ENCODE assay signal across 9 cellular contexts in the genomic region with DNA sequence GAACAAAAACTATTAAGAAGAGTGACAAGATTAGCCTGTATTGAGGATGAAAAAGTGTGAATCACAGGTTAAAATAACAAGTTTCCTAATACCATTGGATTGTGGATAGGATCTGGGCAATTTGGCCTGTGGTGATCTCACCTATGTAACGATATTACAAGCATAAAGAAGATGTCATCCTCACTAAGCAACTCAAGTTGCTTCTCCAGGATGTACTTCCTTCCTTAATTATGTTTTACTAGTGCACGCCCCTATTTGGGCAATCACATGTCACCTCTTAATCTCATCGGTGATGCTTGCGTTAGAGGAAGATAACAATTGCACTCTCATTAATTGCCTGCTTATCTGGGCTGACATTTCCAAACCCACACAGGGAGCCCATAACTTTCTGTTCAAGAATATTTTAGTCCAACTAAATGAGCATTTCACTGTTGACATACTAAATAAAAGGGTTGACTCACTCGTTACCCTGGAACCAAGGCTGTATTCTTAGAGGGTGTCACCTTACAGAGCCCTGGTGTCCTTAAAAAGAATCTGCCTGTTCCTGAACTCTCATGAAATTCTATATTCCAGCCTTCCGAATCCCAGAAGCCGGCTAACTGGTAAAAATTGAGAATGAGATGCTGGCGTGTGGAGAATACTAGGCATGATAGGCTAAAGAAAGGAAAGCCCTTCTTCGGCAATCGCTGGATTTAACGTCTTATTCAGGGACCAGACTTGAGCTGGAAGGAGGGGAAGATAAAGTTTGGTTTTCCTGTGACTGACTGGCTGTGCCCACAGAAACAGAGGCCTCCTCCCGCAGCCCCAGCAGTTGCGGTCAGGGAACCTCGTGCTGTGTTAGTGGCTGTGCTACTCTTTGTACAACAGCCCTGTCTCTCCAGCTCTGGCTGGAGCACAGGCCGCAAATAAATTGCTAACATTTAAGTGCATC.
A peak's percentile ranks its signal among the peaks of the same experiment; 100 is the strongest.
DNase-seq lines count a peak whose midpoint lies in the region; ATAC-seq, FAIRE-seq and TF ChIP-seq lines count a peak whose summit lies in the region.
"Had no signal": no experiment of that assay in that cellular context is flagged by ENCODE, and none has a peak within 500 bp of the region (broad histone marks: within the 10 kb centered on the region; RNA-seq: fewer than 3 reads in every experiment).

No MANE protein-coding gene starts in this region.

- TF ChIP-seq CTCF in chondrocyte (IDR thresholded peaks at IDR 0.05) (peak; percentile 7), pancreas (IDR thresholded peaks at IDR 0.05) (no peak), coronary artery (IDR thresholded peaks at IDR 0.05) (no peak)

- DNase-seq in EH (ENCODE audit: low read depth): peak; percentile 91
- peak; percentile 27 for DNase-seq in NCI-H226
- no peak for DNase-seq in chondrocyte (ENCODE audit: low spot score)
- no peak for DNase-seq in pancreas
- DNase-seq in coronary artery (ENCODE audit: low spot score): no peak
- no peak for DNase-seq in stimulated activated CD8-positive, alpha-beta memory T cell treated with anti-CD3 and anti-CD28 coated beads, Interleukin-4, amount 100 ng/mL, for 48 hours
- DNase-seq in NCI-H2196 (lab: John Stamatoyannopoulos, UW; ENCODE audit: unreplicated experiment): no peak
- DNase-seq: NCI-H2081 treated with DMSO at 0.1 percent for 48 hours had no signal

- no peaks in the 10 kb centered on the region for H3K36me3 ChIP-seq in pancreas

- WGBS in pancreas, 2 donors: 61 to 62% methylated on average over 15 of the region's 15 CpGs

- H3K9me3 Mint-ChIP-seq in chondrocyte (ENCODE audit: low read depth): no peaks in the 10 kb centered on the region

- H3K27me3 Mint-ChIP-seq in chondrocyte (ENCODE audit: low read depth): no peaks in the 10 kb centered on the region

- no peaks in the 10 kb centered on the region for H3K36me3 Mint-ChIP-seq in chondrocyte (ENCODE audit: low read depth)

- no peaks in the 10 kb centered on the region for H3K27me3 ChIP-seq in pancreas

- peaks cover 0 to 3% (median 0%) of the 10 kb centered on the region in 3 donors for H3K4me1 ChIP-seq in pancreas

- ATAC-seq in pancreas (peak in 3 of 4 donors; percentile 32 to 55 (median 40)), GM18873 (IDR thresholded peaks at IDR 0.05; ENCODE audit: low FRiP score, unreplicated experiment) (no peak)

- no peak for FAIRE-seq in pancreas (lab: Jason Lieb, UNC)

- peak overlapping the region; percentile 44 for H3K4me3 Mint-ChIP-seq in chondrocyte (ENCODE audit: unreplicated experiment)

- H3K27ac ChIP-seq in pancreas: no peak overlapping the region
- H3K27ac ChIP-seq in coronary artery: no peak overlapping the region

- H3K27ac Mint-ChIP-seq in chondrocyte (ENCODE audit: unreplicated experiment): peak overlapping the region; percentile 91

- intact Hi-C loops in pancreas (cut with DNase I): no loop called here

- H3K4me1 Mint-ChIP-seq in chondrocyte (ENCODE audit: low read depth): peaks cover 36% of the 10 kb centered on the region

- H3K4me3 ChIP-seq in pancreas (no peak overlapping the region), coronary artery (no peak overlapping the region)

- H3K9me3 ChIP-seq in pancreas: no peaks in the 10 kb centered on the region

Comparison
In these comparisons a context has a peak if more than half of its experiments do, and no peak if none do; other contexts are left out.
1. DNase-seq: peak in EH (single experiment) and NCI-H226 (single experiment); none in chondrocyte (single experiment), pancreas (0 of 6), coronary artery (single experiment), stimulated activated CD8-positive, alpha-beta memory T cell treated with anti-CD3 and anti-CD28 coated beads, Interleukin-4, amount 100 ng/mL, for 48 hours (single experiment) and NCI-H2196 (single experiment).